ENCODE assay signal across 38 cellular contexts in genomic region chr17:35097776-35098175, GRCh38. TPM values are rescaled to one million over a fixed set of nuclear protein-coding genes. Genes with fewer than 3 reads are reported as not detected.
"Had no signal": no experiment of that assay in that cellular context is flagged by ENCODE, and none has a peak within 500 bp of the region (broad histone marks: within the 10 kb centered on the region; RNA-seq: fewer than 3 reads in every experiment).

No MANE protein-coding gene starts in this region.

- H3K9me3 ChIP-seq: ascending aorta had no signal

- H3K27ac Mint-ChIP-seq: activated B cell treated with CpG ODN at 0.5 μM for 24 hours; activated naive CD8-positive, alpha-beta T cell treated with anti-CD3 and anti-CD28 coated beads for 36 hours; activated T-helper 1 cell treated with anti-CD3 and anti-CD28 coated beads, Interleukin-12 subunit alpha, Interleukin-12 subunit beta, Interleukin-2, Interleukin-4 antibody, amounts not matched to agents 30 ng/mL and 10 ng/mL and 1 ng/mL, durations not matched to agents 14 hours and 24 hours and 36 hours; T-helper 17 cell had no signal

- H3K27ac ChIP-seq: ascending aorta, cardiac muscle cell, RWPE1, VCaP had no signal

- ATAC-seq: activated T-cell treated with anti-CD3 and anti-CD28 coated beads, Interleukin-2, amount 50 U/mL, for 4 hours; PC-3; Right ventricle myocardium inferior; SK-N-SH treated with all-trans-retinoic acid at 6 μM for 48 hours; T-cell; T-helper 17 cell had no signal

- H3K4me3 ChIP-seq: ascending aorta, cardiac muscle cell had no signal

- FAIRE-seq: RCC 7860 had no signal

- H3K9me3 Mint-ChIP-seq: activated B cell treated with CpG ODN at 0.5 μM for 24 hours; activated naive CD8-positive, alpha-beta T cell treated with anti-CD3 and anti-CD28 coated beads for 36 hours; activated T-cell treated with anti-CD3 and anti-CD28 coated beads, Interleukin-2, amount 50 U/mL, for 4 hours; activated T-helper 1 cell treated with anti-CD3 and anti-CD28 coated beads, Interleukin-12 subunit alpha, Interleukin-12 subunit beta, Interleukin-2, Interleukin-4 antibody, amounts not matched to agents 30 ng/mL and 10 ng/mL and 1 ng/mL, durations not matched to agents 14 hours and 24 hours and 36 hours; central memory CD8-positive, alpha-beta T cell; T-cell had no signal

- H3K4me1 ChIP-seq: ascending aorta had no signal

- DNase-seq: activated B cell treated with CpG ODN at 0.5 μM for 24 hours; activated CD4-positive, alpha-beta T cell treated with anti-CD3 and anti-CD28 coated beads for 48 hours; activated CD4-positive, alpha-beta T cell treated with anti-CD3 and anti-CD28 coated beads, Interleukin-2, amount 50 U/mL, for 4 hours; activated CD4-positive, CD25-positive, alpha-beta regulatory T cell treated with anti-CD3 and anti-CD28 coated beads, Interleukin-2, amount 50 U/mL, for 72 hours; activated CD8-positive, alpha-beta memory T cell treated with anti-CD3 and anti-CD28 coated beads, Interleukin-2, amount 50 U/mL, for 4 hours; activated effector memory CD4-positive, alpha-beta T cell treated with Interleukin-2 at 50 U/mL for 16 hours; activated naive CD4-positive, alpha-beta T cell treated with anti-CD3 and anti-CD28 coated beads, Interleukin-2, amount 50 U/mL, for 16 hours; activated naive CD8-positive, alpha-beta T cell treated with anti-CD3 and anti-CD28 coated beads for 36 hours; activated T-cell treated with anti-CD3 and anti-CD28 coated beads for 4 hours; activated T-cell treated with anti-CD3 and anti-CD28 coated beads, Interleukin-2, amount 50 U/mL, for 4 hours; amniotic stem cell; NCI-H1092 treated with DMSO at 0.1 percent for 48 hours; NCI-H1417; NCI-H146; NCI-H187; NCI-H2029 treated with DMSO at 0.1 percent for 48 hours; NCI-H2107; NCI-H2171; NCI-H510A; NCI-H526; NCI-H748 treated with DMSO at 0.1 percent for 48 hours; NK-92 treated with Interleukin-12 subunit alpha and Interleukin-12 subunit beta, amount 100 ng/mL, for 24 hours; PC-3; SIG-M5; T-cell; T-helper 17 cell; T-helper 9 cell had no signal

- H3K27me3 ChIP-seq: ascending aorta, cardiac muscle cell had no signal

- H3K4me1 Mint-ChIP-seq: activated B cell treated with CpG ODN at 0.5 μM for 24 hours; activated naive CD8-positive, alpha-beta T cell treated with anti-CD3 and anti-CD28 coated beads for 36 hours had no signal

- H3K27me3 Mint-ChIP-seq: activated B cell treated with CpG ODN at 0.5 μM for 24 hours; activated naive CD8-positive, alpha-beta T cell treated with anti-CD3 and anti-CD28 coated beads for 36 hours; central memory CD8-positive, alpha-beta T cell; T-cell; T-helper 17 cell had no signal

- H3K4me3 Mint-ChIP-seq: activated B cell treated with CpG ODN at 0.5 μM for 24 hours; activated naive CD8-positive, alpha-beta T cell treated with anti-CD3 and anti-CD28 coated beads for 36 hours; activated T-cell treated with anti-CD3 and anti-CD28 coated beads, Interleukin-2, amount 50 U/mL, for 4 hours; activated T-helper 1 cell treated with anti-CD3 and anti-CD28 coated beads, Interleukin-12 subunit alpha, Interleukin-12 subunit beta, Interleukin-2, Interleukin-4 antibody, amounts not matched to agents 30 ng/mL and 10 ng/mL and 1 ng/mL, durations not matched to agents 14 hours and 24 hours and 36 hours; central memory CD8-positive, alpha-beta T cell; T-cell; T-helper 17 cell had no signal

RNA-seq across cellular contexts. Expression of gene FNDC8, which starts 23.6 kb away (rescaled TPM):
- total RNA-seq: activated B cell treated with CpG ODN at 0.5 μM for 24 hours; activated naive CD8-positive, alpha-beta T cell treated with anti-CD3 and anti-CD28 coated beads for 36 hours; activated T-cell treated with anti-CD3 and anti-CD28 coated beads, Interleukin-2, amount 50 U/mL, for 4 hours; activated T-helper 1 cell treated with anti-CD3 and anti-CD28 coated beads, Interleukin-12 subunit alpha, Interleukin-12 subunit beta, Interleukin-2, Interleukin-4 antibody, amounts not matched to agents 30 ng/mL and 10 ng/mL and 1 ng/mL, durations not matched to agents 14 hours and 24 hours and 36 hours; ascending aorta; cardiac muscle cell; M059J; PC-3; Right ventricle myocardium inferior; SK-MEL-5; T-cell; T-helper 17 cell had no signal
- polyA plus RNA-seq: cardiac muscle cell had no signal

RNA-seq across cellular contexts. Expression of gene UNC45B, which starts 49.8 kb away (rescaled TPM):
- total RNA-seq: activated B cell treated with CpG ODN at 0.5 μM for 24 hours; activated T-cell treated with anti-CD3 and anti-CD28 coated beads, Interleukin-2, amount 50 U/mL, for 4 hours; activated T-helper 1 cell treated with anti-CD3 and anti-CD28 coated beads, Interleukin-12 subunit alpha, Interleukin-12 subunit beta, Interleukin-2, Interleukin-4 antibody, amounts not matched to agents 30 ng/mL and 10 ng/mL and 1 ng/mL, durations not matched to agents 14 hours and 24 hours and 36 hours; ascending aorta; PC-3; SK-MEL-5 had no signal
